31 cellular contexts compared by ENCODE assay signal in genomic region chr6:10262505-10262904, GRCh38.
"Had no signal": no experiment of that assay in that cellular context is flagged by ENCODE, and none has a peak within 500 bp of the region (broad histone marks: within the 10 kb centered on the region; RNA-seq: fewer than 3 reads in every experiment).

No MANE protein-coding gene starts in this region.

- H3K4me3 Mint-ChIP-seq: natural killer cell; nephron; neural progenitor cell; stimulated activated memory B cell treated with anti-CD40 and anti-IgM and Interleukin-4, amounts not matched to agents 10 μg/mL and 1 μg/mL and 100 μg/mL, for 72 hours; stimulated activated naive CD8-positive, alpha-beta T cell treated with anti-CD3 and anti-CD28 coated beads, Interleukin-15, amount 100 ng/mL, for 72 hours; type B pancreatic cell had no signal

- H2AFZ ChIP-seq: neural progenitor cell, parathyroid adenoma had no signal

- H3K27me3 ChIP-seq: neural progenitor cell, ovary, suprapubic skin, testis, tibial artery, transverse colon, vagina had no signal

- ATAC-seq: natural killer cell; psoas muscle; right cardiac atrium; sciatic nerve; stimulated activated memory B cell treated with anti-CD40 and anti-IgM and Interleukin-4, amounts not matched to agents 10 μg/mL and 1 μg/mL and 100 μg/mL, for 72 hours; stimulated activated naive CD8-positive, alpha-beta T cell treated with anti-CD3 and anti-CD28 coated beads, Interleukin-15, amount 100 ng/mL, for 72 hours; stimulated activated naive CD8-positive, alpha-beta T cell treated with anti-CD3 and anti-CD28 coated beads, Interleukin-15, Interleukin-2, amounts not matched to agents 100 U/mL and 50 U/mL, for 24 hours; upper lobe of right lung had no signal

- H3K9ac ChIP-seq: neural progenitor cell, parathyroid adenoma had no signal

- DNase-seq: natural killer cell; occipital lobe; ovary; posterior cingulate gyrus; psoas muscle; right cardiac atrium; spleen; stimulated activated CD4-positive, alpha-beta T cell treated with anti-CD3 and anti-CD28 coated beads, Interleukin-12 subunit alpha, Interleukin-12 subunit beta, amount 100 ng/mL, for 4 hours; stimulated activated CD4-positive, alpha-beta T cell treated with anti-CD3 and anti-CD28 coated beads, Interleukin-1b, Interleukin-23, amount 100 ng/mL, for 48 hours; stimulated activated CD4-positive, alpha-beta T cell treated with anti-CD3 and anti-CD28 coated beads, Interleukin-4, amount 100 ng/mL, for 1 hour; stimulated activated CD4-positive, alpha-beta T cell treated with anti-CD3 and anti-CD28 coated beads, Interleukin-4, amount 100 ng/mL, for 4 hours; stimulated activated CD8-positive, alpha-beta memory T cell treated with anti-CD3 and anti-CD28 coated beads, Interleukin-4, amount 100 ng/mL, for 48 hours; stimulated activated naive CD4-positive, alpha-beta T cell; stimulated activated naive CD8-positive, alpha-beta T cell treated with anti-CD3 and anti-CD28 coated beads, Interleukin-15, amount 100 ng/mL, for 72 hours; stimulated activated naive CD8-positive, alpha-beta T cell treated with anti-CD3 and anti-CD28 coated beads, Interleukin-15, Interleukin-2, amounts not matched to agents 100 U/mL and 50 U/mL, for 24 hours; substantia nigra; testis; tibial artery; transverse colon; upper lobe of right lung had no signal

- H3K27ac Mint-ChIP-seq: natural killer cell; nephron; neural progenitor cell; progenitor cell of endocrine pancreas; stimulated activated memory B cell treated with anti-CD40 and anti-IgM and Interleukin-4, amounts not matched to agents 10 μg/mL and 1 μg/mL and 100 μg/mL, for 72 hours; stimulated activated naive CD8-positive, alpha-beta T cell treated with anti-CD3 and anti-CD28 coated beads, Interleukin-15, amount 100 ng/mL, for 72 hours; type B pancreatic cell had no signal

- H3K4me3 ChIP-seq: neural progenitor cell, ovary, psoas muscle, skin epidermis, smooth muscle cell, spleen, suprapubic skin, testis, tibial artery, transverse colon, upper lobe of right lung, vagina had no signal

- H3K4me1 Mint-ChIP-seq: natural killer cell; stimulated activated memory B cell treated with anti-CD40 and anti-IgM and Interleukin-4, amounts not matched to agents 10 μg/mL and 1 μg/mL and 100 μg/mL, for 72 hours; stimulated activated naive CD8-positive, alpha-beta T cell treated with anti-CD3 and anti-CD28 coated beads, Interleukin-15, amount 100 ng/mL, for 72 hours had no signal

- H3K36me3 Mint-ChIP-seq: natural killer cell; stimulated activated memory B cell treated with anti-CD40 and anti-IgM and Interleukin-4, amounts not matched to agents 10 μg/mL and 1 μg/mL and 100 μg/mL, for 72 hours; type B pancreatic cell had no signal

- H3K9me3 ChIP-seq: spleen, suprapubic skin, testis, tibial artery, transverse colon, upper lobe of right lung, vagina had no signal

- H3K27ac ChIP-seq: neural progenitor cell, ovary, parathyroid adenoma, psoas muscle, skin epidermis, spleen, suprapubic skin, testis, tibial artery, transverse colon, upper lobe of right lung, vagina had no signal

- H3K4me1 ChIP-seq: parathyroid adenoma, psoas muscle, spleen, suprapubic skin, testis, tibial artery, transverse colon, upper lobe of right lung, vagina had no signal

- H3K27me3 Mint-ChIP-seq: type B pancreatic cell had no signal

- H3K36me3 ChIP-seq: neural progenitor cell, ovary, spleen, suprapubic skin, tibial artery, transverse colon, upper lobe of right lung, vagina had no signal

- H3K4me2 ChIP-seq: neural progenitor cell, smooth muscle cell had no signal

- H3K9me3 Mint-ChIP-seq: stimulated activated naive CD8-positive, alpha-beta T cell treated with anti-CD3 and anti-CD28 coated beads, Interleukin-15, amount 100 ng/mL, for 72 hours had no signal

- H3K79me2 ChIP-seq: parathyroid adenoma had no signal
